ENCODE assay signal across 1 cellular context in the genomic region with DNA sequence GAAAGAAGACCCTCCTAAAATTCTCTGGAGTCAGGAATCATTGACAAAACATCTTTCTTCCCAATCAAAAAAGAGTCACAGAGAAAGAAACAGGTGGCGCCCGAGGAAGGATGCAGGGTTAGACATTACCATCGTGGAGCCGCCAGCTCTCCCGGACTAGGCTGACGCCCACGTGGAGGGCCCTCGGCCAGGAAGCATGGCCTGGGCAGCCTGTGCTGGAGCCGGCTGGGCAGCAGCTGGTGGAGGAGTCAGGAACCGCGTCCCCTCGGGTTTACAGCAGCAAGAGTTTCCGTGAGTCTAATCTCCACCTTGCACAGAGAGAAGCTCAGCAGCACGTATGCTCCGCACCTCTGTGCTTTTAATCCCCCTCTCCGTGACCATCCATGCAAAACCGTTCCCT.
TF ChIP-seq lines count a peak whose summit lies in the region.

No MANE protein-coding gene starts in this region.

TF ChIP-seq in GM23338, 12 proteins besides CTCF, POLR2A, EP300 and RAD21 (continued from another document):
- TF ChIP-seq, protein P1, sequence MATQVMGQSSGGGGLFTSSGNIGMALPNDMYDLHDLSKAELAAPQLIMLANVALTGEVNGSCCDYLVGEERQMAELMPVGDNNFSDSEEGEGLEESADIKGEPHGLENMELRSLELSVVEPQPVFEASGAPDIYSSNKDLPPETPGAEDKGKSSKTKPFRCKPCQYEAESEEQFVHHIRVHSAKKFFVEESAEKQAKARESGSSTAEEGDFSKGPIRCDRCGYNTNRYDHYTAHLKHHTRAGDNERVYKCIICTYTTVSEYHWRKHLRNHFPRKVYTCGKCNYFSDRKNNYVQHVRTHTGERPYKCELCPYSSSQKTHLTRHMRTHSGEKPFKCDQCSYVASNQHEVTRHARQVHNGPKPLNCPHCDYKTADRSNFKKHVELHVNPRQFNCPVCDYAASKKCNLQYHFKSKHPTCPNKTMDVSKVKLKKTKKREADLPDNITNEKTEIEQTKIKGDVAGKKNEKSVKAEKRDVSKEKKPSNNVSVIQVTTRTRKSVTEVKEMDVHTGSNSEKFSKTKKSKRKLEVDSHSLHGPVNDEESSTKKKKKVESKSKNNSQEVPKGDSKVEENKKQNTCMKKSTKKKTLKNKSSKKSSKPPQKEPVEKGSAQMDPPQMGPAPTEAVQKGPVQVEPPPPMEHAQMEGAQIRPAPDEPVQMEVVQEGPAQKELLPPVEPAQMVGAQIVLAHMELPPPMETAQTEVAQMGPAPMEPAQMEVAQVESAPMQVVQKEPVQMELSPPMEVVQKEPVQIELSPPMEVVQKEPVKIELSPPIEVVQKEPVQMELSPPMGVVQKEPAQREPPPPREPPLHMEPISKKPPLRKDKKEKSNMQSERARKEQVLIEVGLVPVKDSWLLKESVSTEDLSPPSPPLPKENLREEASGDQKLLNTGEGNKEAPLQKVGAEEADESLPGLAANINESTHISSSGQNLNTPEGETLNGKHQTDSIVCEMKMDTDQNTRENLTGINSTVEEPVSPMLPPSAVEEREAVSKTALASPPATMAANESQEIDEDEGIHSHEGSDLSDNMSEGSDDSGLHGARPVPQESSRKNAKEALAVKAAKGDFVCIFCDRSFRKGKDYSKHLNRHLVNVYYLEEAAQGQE (IDR thresholded peaks at IDR 0.05; ENCODE audit: unreplicated experiment): no peak
- no peak for TF ChIP-seq CREB1 (CRISPR knock-in tag; IDR thresholded peaks at IDR 0.05; ENCODE audit: low read depth)
- no peak for TF ChIP-seq NANOG (IDR thresholded peaks at IDR 0.05; ENCODE audit: borderline replicate concordance)
- TF ChIP-seq, protein P2, sequence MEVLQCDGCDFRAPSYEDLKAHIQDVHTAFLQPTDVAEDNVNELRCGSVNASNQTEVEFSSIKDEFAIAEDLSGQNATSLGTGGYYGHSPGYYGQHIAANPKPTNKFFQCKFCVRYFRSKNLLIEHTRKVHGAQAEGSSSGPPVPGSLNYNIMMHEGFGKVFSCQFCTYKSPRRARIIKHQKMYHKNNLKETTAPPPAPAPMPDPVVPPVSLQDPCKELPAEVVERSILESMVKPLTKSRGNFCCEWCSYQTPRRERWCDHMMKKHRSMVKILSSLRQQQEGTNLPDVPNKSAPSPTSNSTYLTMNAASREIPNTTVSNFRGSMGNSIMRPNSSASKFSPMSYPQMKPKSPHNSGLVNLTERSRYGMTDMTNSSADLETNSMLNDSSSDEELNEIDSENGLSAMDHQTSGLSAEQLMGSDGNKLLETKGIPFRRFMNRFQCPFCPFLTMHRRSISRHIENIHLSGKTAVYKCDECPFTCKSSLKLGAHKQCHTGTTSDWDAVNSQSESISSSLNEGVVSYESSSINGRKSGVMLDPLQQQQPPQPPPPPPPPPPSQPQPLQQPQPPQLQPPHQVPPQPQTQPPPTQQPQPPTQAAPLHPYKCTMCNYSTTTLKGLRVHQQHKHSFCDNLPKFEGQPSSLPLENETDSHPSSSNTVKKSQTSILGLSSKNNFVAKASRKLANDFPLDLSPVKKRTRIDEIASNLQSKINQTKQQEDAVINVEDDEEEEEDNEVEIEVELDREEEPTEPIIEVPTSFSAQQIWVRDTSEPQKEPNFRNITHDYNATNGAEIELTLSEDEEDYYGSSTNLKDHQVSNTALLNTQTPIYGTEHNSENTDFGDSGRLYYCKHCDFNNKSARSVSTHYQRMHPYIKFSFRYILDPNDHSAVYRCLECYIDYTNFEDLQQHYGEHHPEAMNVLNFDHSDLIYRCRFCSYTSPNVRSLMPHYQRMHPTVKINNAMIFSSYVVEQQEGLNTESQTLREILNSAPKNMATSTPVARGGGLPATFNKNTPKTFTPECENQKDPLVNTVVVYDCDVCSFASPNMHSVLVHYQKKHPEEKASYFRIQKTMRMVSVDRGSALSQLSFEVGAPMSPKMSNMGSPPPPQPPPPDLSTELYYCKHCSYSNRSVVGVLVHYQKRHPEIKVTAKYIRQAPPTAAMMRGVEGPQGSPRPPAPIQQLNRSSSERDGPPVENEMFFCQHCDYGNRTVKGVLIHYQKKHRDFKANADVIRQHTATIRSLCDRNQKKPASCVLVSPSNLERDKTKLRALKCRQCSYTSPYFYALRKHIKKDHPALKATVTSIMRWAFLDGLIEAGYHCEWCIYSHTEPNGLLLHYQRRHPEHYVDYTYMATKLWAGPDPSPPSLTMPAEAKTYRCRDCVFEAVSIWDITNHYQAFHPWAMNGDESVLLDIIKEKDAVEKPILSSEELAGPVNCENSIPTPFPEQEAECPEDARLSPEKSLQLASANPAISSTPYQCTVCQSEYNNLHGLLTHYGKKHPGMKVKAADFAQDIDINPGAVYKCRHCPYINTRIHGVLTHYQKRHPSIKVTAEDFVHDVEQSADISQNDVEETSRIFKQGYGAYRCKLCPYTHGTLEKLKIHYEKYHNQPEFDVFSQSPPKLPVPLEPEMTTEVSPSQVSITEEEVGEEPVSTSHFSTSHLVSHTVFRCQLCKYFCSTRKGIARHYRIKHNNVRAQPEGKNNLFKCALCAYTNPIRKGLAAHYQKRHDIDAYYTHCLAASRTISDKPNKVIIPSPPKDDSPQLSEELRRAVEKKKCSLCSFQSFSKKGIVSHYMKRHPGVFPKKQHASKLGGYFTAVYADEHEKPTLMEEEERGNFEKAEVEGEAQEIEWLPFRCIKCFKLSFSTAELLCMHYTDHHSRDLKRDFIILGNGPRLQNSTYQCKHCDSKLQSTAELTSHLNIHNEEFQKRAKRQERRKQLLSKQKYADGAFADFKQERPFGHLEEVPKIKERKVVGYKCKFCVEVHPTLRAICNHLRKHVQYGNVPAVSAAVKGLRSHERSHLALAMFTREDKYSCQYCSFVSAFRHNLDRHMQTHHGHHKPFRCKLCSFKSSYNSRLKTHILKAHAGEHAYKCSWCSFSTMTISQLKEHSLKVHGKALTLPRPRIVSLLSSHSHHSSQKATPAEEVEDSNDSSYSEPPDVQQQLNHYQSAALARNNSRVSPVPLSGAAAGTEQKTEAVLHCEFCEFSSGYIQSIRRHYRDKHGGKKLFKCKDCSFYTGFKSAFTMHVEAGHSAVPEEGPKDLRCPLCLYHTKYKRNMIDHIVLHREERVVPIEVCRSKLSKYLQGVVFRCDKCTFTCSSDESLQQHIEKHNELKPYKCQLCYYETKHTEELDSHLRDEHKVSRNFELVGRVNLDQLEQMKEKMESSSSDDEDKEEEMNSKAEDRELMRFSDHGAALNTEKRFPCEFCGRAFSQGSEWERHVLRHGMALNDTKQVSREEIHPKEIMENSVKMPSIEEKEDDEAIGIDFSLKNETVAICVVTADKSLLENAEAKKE (CRISPR knock-in tag; IDR thresholded peaks at IDR 0.05): no peak
- no peak for TF ChIP-seq ZNF331 (CRISPR knock-in tag; IDR thresholded peaks at IDR 0.05; ENCODE audit: low read depth)
